20 cellular contexts compared by ENCODE assay signal in the genomic region with DNA sequence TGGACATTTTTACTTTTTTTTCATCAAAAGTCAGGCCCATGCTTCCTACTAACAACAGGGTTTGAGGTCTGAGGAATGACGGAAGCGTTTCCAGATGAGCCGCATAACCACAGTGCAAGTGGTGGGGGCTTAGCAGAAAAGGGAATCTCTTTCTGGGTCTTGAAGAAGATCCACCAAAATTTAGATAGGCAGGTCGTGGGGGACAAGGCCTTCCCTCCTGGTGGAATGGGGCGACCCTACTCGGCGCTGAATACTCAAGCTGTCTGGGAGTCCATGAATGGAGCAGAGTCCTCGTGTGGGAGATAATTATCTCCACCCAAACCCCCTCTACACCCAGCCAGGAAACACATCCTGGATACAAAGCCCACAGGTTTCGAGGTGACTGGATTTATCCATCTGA.
"Had no signal": no experiment of that assay in that cellular context is flagged by ENCODE, and none has a peak within 500 bp of the region (broad histone marks: within the 10 kb centered on the region; RNA-seq: fewer than 3 reads in every experiment).

No MANE protein-coding gene starts in this region.

- H3K27ac ChIP-seq: colonic mucosa, epithelial cell of prostate, esophagus squamous epithelium, gastrocnemius medialis, heart right ventricle, left lung, lower lobe of right lung had no signal

- DNase-seq: colonic mucosa; cortex of kidney; effector CD8-positive, alpha-beta T cell; effector memory CD8-positive, alpha-beta T cell; erythroblast; esophagus squamous epithelium; foreskin fibroblast; foreskin melanocyte; gastrocnemius medialis; glutamatergic neuron; heart right ventricle; hippocampal formation; left cardiac atrium; left lung; left ventricle myocardium superior; lower lobe of right lung; mesenchymal stem cell; midbrain had no signal

- H3K27ac Mint-ChIP-seq: dendritic cell treated with granulocyte-macrophage colony-stimulating factor and Interleukin-4, amounts not matched to agents 40 ng/mL and 50 ng/mL, for 4 days; effector memory CD8-positive, alpha-beta T cell had no signal

- H3K4me3 ChIP-seq: colonic mucosa, esophagus squamous epithelium, gastrocnemius medialis, heart right ventricle, left lung, lower lobe of right lung had no signal

- H3K9me3 ChIP-seq: colonic mucosa, esophagus squamous epithelium, gastrocnemius medialis, left lung, lower lobe of right lung had no signal

- H3K27me3 ChIP-seq: colonic mucosa, esophagus squamous epithelium, gastrocnemius medialis, heart right ventricle, left lung had no signal

- H3K36me3 ChIP-seq: colonic mucosa had no signal

- H3K9me3 Mint-ChIP-seq: dendritic cell treated with granulocyte-macrophage colony-stimulating factor and Interleukin-4, amounts not matched to agents 40 ng/mL and 50 ng/mL, for 4 days; effector memory CD8-positive, alpha-beta T cell had no signal

- H3K4me3 Mint-ChIP-seq: dendritic cell treated with granulocyte-macrophage colony-stimulating factor and Interleukin-4, amounts not matched to agents 40 ng/mL and 50 ng/mL, for 4 days; effector memory CD8-positive, alpha-beta T cell had no signal

- H3K4me1 ChIP-seq: colonic mucosa, esophagus squamous epithelium, gastrocnemius medialis, lower lobe of right lung had no signal

- H3K27me3 Mint-ChIP-seq: dendritic cell treated with granulocyte-macrophage colony-stimulating factor and Interleukin-4, amounts not matched to agents 40 ng/mL and 50 ng/mL, for 4 days; effector memory CD8-positive, alpha-beta T cell had no signal
